Comparison of ENCODE assay signal across 8 cellular contexts in genomic region chr2:191617589-191617988, GRCh38.
A peak's percentile ranks its signal among the peaks of the same experiment; 100 is the strongest.
DNase-seq lines count a peak whose midpoint lies in the region; ATAC-seq and TF ChIP-seq lines count a peak whose summit lies in the region.

No MANE protein-coding gene starts in this region.

- H4K8ac ChIP-seq in mesendoderm (ENCODE audit: low read depth, low read length) = no peak overlapping the region

- 0 out of 2 replicates have a peak overlapping the region, but pooled peaks have one; percentile 21 for H2AFZ ChIP-seq in DND-41 (ENCODE audit: low read depth, low read length)

- H3K4me3 ChIP-seq in DND-41 (ENCODE audit: low read depth in 1 of 2, low read length in 2 of 2) = peak overlapping the region in 1 of 2 experiments; percentile 25; a peak in 1 of 4 replicates
- no peak overlapping the region for H3K4me3 ChIP-seq in mesendoderm (ENCODE audit: low read length)

- peak; percentile 95 for ATAC-seq in DND-41 (ENCODE audit: insufficient read depth, low read depth)
- peak; percentile 93 for ATAC-seq in GM21423 (IDR thresholded peaks at IDR 0.05; ENCODE audit: unreplicated experiment)

- no peak overlapping the region for H2BK5ac ChIP-seq in mesendoderm (ENCODE audit: low read length)

- H3K56ac ChIP-seq in mesendoderm (ENCODE audit: low read length) = no peak overlapping the region

- peak; percentile 67 for DNase-seq in DND-41
- peak; percentile 47 for DNase-seq in HT-29 (ENCODE audit: low spot score)
- peak; percentile 55 for DNase-seq in activated T-helper 2 cell treated with anti-CD3 and anti-CD28 coated beads, Interferon-gamma antibody, Interleukin-2, Interleukin-4, amounts not matched to agents 10 μg/mL and 5 μg/mL and 100 μg/mL, durations not matched to agents 14 hours and 24 hours and 36 hours (ENCODE audit: low spot score)
- peak; percentile 7 to 37 for DNase-seq in stimulated activated CD8-positive, alpha-beta memory T cell treated with anti-CD3 and anti-CD28 coated beads, Interleukin-15, amount 100 ng/mL, for 4 hours (ENCODE audit: low read depth in 2 of 2)
- no peak for DNase-seq in mesendoderm
- DNase-seq in NCI-H345 treated with DMSO at 0.1 percent for 48 hours (lab: John Stamatoyannopoulos, UW; ENCODE audit: unreplicated experiment) = no peak
- no peak for DNase-seq in NCI-H1436 treated with DMSO at 0.1 percent for 48 hours (lab: John Stamatoyannopoulos, UW)

- H2BK15ac ChIP-seq in mesendoderm (replicated peaks; ENCODE audit: low read depth) = no peak overlapping the region

- H3K79me1 ChIP-seq in mesendoderm (ENCODE audit: low read length) = no peaks in the 10 kb centered on the region

- no peaks in the 10 kb centered on the region for H4K20me1 ChIP-seq in DND-41 (ENCODE audit: insufficient read depth, low read length)

- H3K9ac ChIP-seq in DND-41 (ENCODE audit: low read depth, low read length) = peak overlapping the region; percentile 35
- no peak overlapping the region for H3K9ac ChIP-seq in mesendoderm (ENCODE audit: low read length)

- H3K4me1 Mint-ChIP-seq in activated T-helper 2 cell treated with anti-CD3 and anti-CD28 coated beads, Interferon-gamma antibody, Interleukin-2, Interleukin-4, amounts not matched to agents 10 μg/mL and 5 μg/mL and 100 μg/mL, durations not matched to agents 14 hours and 24 hours and 36 hours (ENCODE audit: low read depth) = peaks cover 46% of the 10 kb centered on the region

- no peak overlapping the region for H3K4me3 Mint-ChIP-seq in activated T-helper 2 cell treated with anti-CD3 and anti-CD28 coated beads, Interferon-gamma antibody, Interleukin-2, Interleukin-4, amounts not matched to agents 10 μg/mL and 5 μg/mL and 100 μg/mL, durations not matched to agents 14 hours and 24 hours and 36 hours (ENCODE audit: low read depth)

- intact Hi-C loops in activated T-helper 2 cell treated with anti-CD3 and anti-CD28 coated beads, Interferon-gamma antibody, Interleukin-2, Interleukin-4, amounts not matched to agents 10 μg/mL and 5 μg/mL and 100 μg/mL, durations not matched to agents 14 hours and 24 hours and 36 hours (cut with micrococcal nuclease) = loop anchor here (1.0 kb wide), 3 partner anchors 20 to 63 kb away; no protein-coding TSS in a partner anchor

- no peaks in the 10 kb centered on the region for H3K79me2 ChIP-seq in DND-41 (ENCODE audit: insufficient read depth, low read length)
- H3K79me2 ChIP-seq in mesendoderm (ENCODE audit: control insufficient read depth, insufficient read depth, low read length) = no peaks in the 10 kb centered on the region

- peak overlapping the region; percentile 50 for H3K4me2 ChIP-seq in DND-41 (ENCODE audit: insufficient read depth, low read length)
- no peak overlapping the region for H3K4me2 ChIP-seq in mesendoderm (ENCODE audit: low read length)

- H2BK120ac ChIP-seq in mesendoderm (ENCODE audit: low read depth, low read length) = no peak overlapping the region

- no peaks in the 10 kb centered on the region for H3K27me3 Mint-ChIP-seq in activated T-helper 2 cell treated with anti-CD3 and anti-CD28 coated beads, Interferon-gamma antibody, Interleukin-2, Interleukin-4, amounts not matched to agents 10 μg/mL and 5 μg/mL and 100 μg/mL, durations not matched to agents 14 hours and 24 hours and 36 hours (ENCODE audit: low read depth)

- H3K27ac Mint-ChIP-seq in activated T-helper 2 cell treated with anti-CD3 and anti-CD28 coated beads, Interferon-gamma antibody, Interleukin-2, Interleukin-4, amounts not matched to agents 10 μg/mL and 5 μg/mL and 100 μg/mL, durations not matched to agents 14 hours and 24 hours and 36 hours = peak overlapping the region; percentile 79

- no peak overlapping the region for H3K23ac ChIP-seq in mesendoderm (ENCODE audit: low read length)

- H3K18ac ChIP-seq in mesendoderm (ENCODE audit: low read length) = no peak overlapping the region

- no peaks in the 10 kb centered on the region for H3K27me3 ChIP-seq in DND-41 (ENCODE audit: insufficient read depth, low read length, poor library complexity)
- no peaks in the 10 kb centered on the region for H3K27me3 ChIP-seq in mesendoderm (ENCODE audit: insufficient read depth, low read length, poor library complexity)

- peaks cover 30% of the 10 kb centered on the region for H3K4me1 ChIP-seq in DND-41 (ENCODE audit: insufficient read depth, low read length)
- no peaks in the 10 kb centered on the region for H3K4me1 ChIP-seq in mesendoderm (ENCODE audit: control insufficient read depth, low read depth, low read length)

- H3K4ac ChIP-seq in mesendoderm (ENCODE audit: low read depth, low read length) = no peak overlapping the region

- H3K36me3 ChIP-seq in DND-41 (ENCODE audit: insufficient read depth, low read length) = no peaks in the 10 kb centered on the region
- no peaks in the 10 kb centered on the region for H3K36me3 ChIP-seq in mesendoderm (ENCODE audit: control insufficient read depth, insufficient read depth, low read length)

- no peak overlapping the region for H2AK5ac ChIP-seq in mesendoderm (ENCODE audit: low read length)

- H3K9me3 Mint-ChIP-seq in activated T-helper 2 cell treated with anti-CD3 and anti-CD28 coated beads, Interferon-gamma antibody, Interleukin-2, Interleukin-4, amounts not matched to agents 10 μg/mL and 5 μg/mL and 100 μg/mL, durations not matched to agents 14 hours and 24 hours and 36 hours = no peaks in the 10 kb centered on the region

- WGBS in mesendoderm (ENCODE audit: extremely low coverage, insufficient coverage, low lambda C conversion rate) = no CpG with 5 or more reads among the region's 4 CpGs

- TF ChIP-seq CTCF in DND-41 (IDR thresholded peaks at IDR 0.05; ENCODE audit: borderline replicate concordance, extremely low read depth, low read length, poor library complexity, severe bottlenecking) = no peak

- H3K27ac ChIP-seq in DND-41 (ENCODE audit: low read length) = peak overlapping the region; percentile 78
- no peak overlapping the region for H3K27ac ChIP-seq in mesendoderm (ENCODE audit: low read depth, low read length)

- H4K5ac ChIP-seq in mesendoderm (ENCODE audit: low read length) = no peak overlapping the region

- no peaks in the 10 kb centered on the region for H3K36me3 Mint-ChIP-seq in activated T-helper 2 cell treated with anti-CD3 and anti-CD28 coated beads, Interferon-gamma antibody, Interleukin-2, Interleukin-4, amounts not matched to agents 10 μg/mL and 5 μg/mL and 100 μg/mL, durations not matched to agents 14 hours and 24 hours and 36 hours (ENCODE audit: low read depth)

- no peaks in the 10 kb centered on the region for H3K9me3 ChIP-seq in DND-41 (ENCODE audit: insufficient read depth, low read length, severe bottlenecking)

Comparison
In these comparisons a context has a peak if more than half of its experiments do, and no peak if none do; other contexts are left out.
1. DNase-seq: peak in DND-41 (single experiment), HT-29 (single experiment), activated T-helper 2 cell treated with anti-CD3 and anti-CD28 coated beads, Interferon-gamma antibody, Interleukin-2, Interleukin-4, amounts not matched to agents 10 μg/mL and 5 μg/mL and 100 μg/mL, durations not matched to agents 14 hours and 24 hours and 36 hours (single experiment) and stimulated activated CD8-positive, alpha-beta memory T cell treated with anti-CD3 and anti-CD28 coated beads, Interleukin-15, amount 100 ng/mL, for 4 hours (2 of 2); none in mesendoderm (single experiment), NCI-H345 treated with DMSO at 0.1 percent for 48 hours (single experiment) and NCI-H1436 treated with DMSO at 0.1 percent for 48 hours (single experiment).